In the genomic region with DNA sequence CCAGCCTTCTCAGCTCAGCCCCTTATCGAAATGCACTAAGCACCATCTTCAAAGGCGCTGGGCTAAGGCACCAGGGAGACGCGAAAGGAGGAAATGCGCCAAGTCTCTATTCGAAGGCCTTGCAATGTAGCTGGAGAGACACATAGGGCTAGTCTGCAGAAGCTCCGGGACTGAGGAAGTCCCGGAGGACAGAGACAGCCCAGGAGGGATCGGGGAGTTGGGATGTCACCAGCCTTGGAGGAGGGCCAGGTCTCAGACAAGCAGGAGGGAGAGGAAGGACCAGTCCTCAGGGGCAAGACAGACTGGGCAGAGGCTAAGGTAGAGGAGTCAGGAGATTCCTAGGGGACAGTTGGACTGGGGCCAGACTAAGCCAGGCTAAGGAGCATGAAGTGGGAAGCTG, we compare ENCODE assay signal across 1 cellular context.
TF ChIP-seq lines count a peak whose summit lies in the region.

No MANE protein-coding gene starts in this region.

TF ChIP-seq in GM12878, 131 proteins besides CTCF, POLR2A, EP300 and RAD21:
- TF ChIP-seq, protein P1, sequence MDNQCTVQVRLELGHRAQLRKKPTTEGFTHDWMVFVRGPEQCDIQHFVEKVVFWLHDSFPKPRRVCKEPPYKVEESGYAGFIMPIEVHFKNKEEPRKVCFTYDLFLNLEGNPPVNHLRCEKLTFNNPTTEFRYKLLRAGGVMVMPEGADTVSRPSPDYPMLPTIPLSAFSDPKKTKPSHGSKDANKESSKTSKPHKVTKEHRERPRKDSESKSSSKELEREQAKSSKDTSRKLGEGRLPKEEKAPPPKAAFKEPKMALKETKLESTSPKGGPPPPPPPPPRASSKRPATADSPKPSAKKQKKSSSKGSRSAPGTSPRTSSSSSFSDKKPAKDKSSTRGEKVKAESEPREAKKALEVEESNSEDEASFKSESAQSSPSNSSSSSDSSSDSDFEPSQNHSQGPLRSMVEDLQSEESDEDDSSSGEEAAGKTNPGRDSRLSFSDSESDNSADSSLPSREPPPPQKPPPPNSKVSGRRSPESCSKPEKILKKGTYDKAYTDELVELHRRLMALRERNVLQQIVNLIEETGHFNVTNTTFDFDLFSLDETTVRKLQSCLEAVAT (IDR thresholded peaks at IDR 0.05): no peak
- no peak for TF ChIP-seq SMC3 (IDR thresholded peaks at IDR 0.05; ENCODE audit: borderline replicate concordance, low read length)
- TF ChIP-seq, protein P2, sequence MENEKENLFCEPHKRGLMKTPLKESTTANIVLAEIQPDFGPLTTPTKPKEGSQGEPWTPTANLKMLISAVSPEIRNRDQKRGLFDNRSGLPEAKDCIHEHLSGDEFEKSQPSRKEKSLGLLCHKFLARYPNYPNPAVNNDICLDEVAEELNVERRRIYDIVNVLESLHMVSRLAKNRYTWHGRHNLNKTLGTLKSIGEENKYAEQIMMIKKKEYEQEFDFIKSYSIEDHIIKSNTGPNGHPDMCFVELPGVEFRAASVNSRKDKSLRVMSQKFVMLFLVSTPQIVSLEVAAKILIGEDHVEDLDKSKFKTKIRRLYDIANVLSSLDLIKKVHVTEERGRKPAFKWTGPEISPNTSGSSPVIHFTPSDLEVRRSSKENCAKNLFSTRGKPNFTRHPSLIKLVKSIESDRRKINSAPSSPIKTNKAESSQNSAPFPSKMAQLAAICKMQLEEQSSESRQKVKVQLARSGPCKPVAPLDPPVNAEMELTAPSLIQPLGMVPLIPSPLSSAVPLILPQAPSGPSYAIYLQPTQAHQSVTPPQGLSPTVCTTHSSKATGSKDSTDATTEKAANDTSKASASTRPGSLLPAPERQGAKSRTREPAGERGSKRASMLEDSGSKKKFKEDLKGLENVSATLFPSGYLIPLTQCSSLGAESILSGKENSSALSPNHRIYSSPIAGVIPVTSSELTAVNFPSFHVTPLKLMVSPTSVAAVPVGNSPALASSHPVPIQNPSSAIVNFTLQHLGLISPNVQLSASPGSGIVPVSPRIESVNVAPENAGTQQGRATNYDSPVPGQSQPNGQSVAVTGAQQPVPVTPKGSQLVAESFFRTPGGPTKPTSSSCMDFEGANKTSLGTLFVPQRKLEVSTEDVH (IDR thresholded peaks at IDR 0.05; ENCODE audit: low read depth, partially characterized antibody): no peak
- TF ChIP-seq, protein P3, sequence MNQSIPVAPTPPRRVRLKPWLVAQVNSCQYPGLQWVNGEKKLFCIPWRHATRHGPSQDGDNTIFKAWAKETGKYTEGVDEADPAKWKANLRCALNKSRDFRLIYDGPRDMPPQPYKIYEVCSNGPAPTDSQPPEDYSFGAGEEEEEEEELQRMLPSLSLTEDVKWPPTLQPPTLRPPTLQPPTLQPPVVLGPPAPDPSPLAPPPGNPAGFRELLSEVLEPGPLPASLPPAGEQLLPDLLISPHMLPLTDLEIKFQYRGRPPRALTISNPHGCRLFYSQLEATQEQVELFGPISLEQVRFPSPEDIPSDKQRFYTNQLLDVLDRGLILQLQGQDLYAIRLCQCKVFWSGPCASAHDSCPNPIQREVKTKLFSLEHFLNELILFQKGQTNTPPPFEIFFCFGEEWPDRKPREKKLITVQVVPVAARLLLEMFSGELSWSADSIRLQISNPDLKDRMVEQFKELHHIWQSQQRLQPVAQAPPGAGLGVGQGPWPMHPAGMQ (IDR thresholded peaks at IDR 0.05; ENCODE audit: borderline replicate concordance): no peak
- no peak for TF ChIP-seq CHD2 (IDR thresholded peaks at IDR 0.05; ENCODE audit: borderline replicate concordance, low read depth, low read length)
- TF ChIP-seq HDGF (IDR thresholded peaks at IDR 0.05): no peak
- TF ChIP-seq RELA (IDR thresholded peaks at IDR 0.05; ENCODE audit: borderline replicate concordance, partially characterized antibody): no peak
- TF ChIP-seq RAD51 (IDR thresholded peaks at IDR 0.05): no peak
- no peak for TF ChIP-seq FOS (IDR thresholded peaks at IDR 0.05; ENCODE audit: borderline replicate concordance, extremely low read depth, insufficient read length)
- no peak for TF ChIP-seq NR2F1 (conservative IDR thresholded peaks at IDR 0.05)
- no peak for TF ChIP-seq POLR2AphosphoS2 (IDR thresholded peaks at IDR 0.05; ENCODE audit: low read depth, low read length)
- TF ChIP-seq, protein P4, sequence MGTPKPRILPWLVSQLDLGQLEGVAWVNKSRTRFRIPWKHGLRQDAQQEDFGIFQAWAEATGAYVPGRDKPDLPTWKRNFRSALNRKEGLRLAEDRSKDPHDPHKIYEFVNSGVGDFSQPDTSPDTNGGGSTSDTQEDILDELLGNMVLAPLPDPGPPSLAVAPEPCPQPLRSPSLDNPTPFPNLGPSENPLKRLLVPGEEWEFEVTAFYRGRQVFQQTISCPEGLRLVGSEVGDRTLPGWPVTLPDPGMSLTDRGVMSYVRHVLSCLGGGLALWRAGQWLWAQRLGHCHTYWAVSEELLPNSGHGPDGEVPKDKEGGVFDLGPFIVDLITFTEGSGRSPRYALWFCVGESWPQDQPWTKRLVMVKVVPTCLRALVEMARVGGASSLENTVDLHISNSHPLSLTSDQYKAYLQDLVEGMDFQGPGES (IDR thresholded peaks at IDR 0.05): no peak
- TF ChIP-seq ETV6 (conservative IDR thresholded peaks at IDR 0.05 in 1 of 2, IDR thresholded peaks at IDR 0.05 in 1 of 2; ENCODE audit: borderline replicate concordance in 1 of 2, low read depth in 1 of 2): no peak
- no peak for TF ChIP-seq TARDBP (IDR thresholded peaks at IDR 0.05; ENCODE audit: borderline replicate concordance)
- no peak for TF ChIP-seq DPF2 (IDR thresholded peaks at IDR 0.05)
- TF ChIP-seq CEBPB (IDR thresholded peaks at IDR 0.05; ENCODE audit: borderline replicate concordance in 1 of 2, low read depth in 2 of 2, low read length in 2 of 2): no peak
- TF ChIP-seq BMI1 (IDR thresholded peaks at IDR 0.05; ENCODE audit: borderline replicate concordance): no peak
- TF ChIP-seq SP1 (IDR thresholded peaks at IDR 0.05; ENCODE audit: low read depth, low read length): no peak
- TF ChIP-seq, protein P5, sequence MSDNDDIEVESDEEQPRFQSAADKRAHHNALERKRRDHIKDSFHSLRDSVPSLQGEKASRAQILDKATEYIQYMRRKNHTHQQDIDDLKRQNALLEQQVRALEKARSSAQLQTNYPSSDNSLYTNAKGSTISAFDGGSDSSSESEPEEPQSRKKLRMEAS (IDR thresholded peaks at IDR 0.05; ENCODE audit: low read depth, low read length): no peak
